In the genomic region with DNA sequence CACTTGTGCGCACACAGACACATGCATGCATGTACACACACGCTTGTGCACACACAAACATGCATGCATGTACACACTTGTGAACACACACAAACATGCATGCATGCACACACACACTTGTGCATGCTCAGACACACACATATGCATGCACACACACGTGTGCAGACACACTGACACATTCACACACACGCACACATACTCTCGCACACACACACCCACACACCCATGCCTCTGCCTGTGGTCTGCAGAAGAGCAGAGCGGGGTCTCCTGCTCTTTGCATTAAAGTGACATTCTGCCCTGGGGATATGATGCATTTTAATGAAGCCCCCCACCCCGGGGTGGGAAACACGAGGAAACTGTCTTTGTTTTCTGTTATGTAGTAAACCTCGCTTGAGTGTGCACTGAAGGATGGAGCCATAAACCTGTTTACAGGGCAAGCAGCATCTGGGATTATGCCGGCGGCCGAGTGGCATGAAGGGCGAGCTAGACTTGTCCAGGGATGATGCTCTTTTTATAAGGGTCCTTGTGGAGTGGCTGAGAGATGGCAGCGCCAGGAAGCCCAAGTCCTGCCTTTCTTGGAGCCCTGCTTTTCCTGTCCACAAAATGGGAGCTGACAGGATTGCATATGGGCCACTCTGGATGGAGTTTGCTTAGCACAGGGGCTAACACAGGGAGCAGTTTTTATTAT, we compare ENCODE assay signal across 14 cellular contexts.
A peak's percentile ranks its signal among the peaks of the same experiment; 100 is the strongest.
DNase-seq lines count a peak whose midpoint lies in the region.
"Had no signal": no experiment of that assay in that cellular context is flagged by ENCODE, and none has a peak within 500 bp of the region (broad histone marks: within the 10 kb centered on the region; RNA-seq: fewer than 3 reads in every experiment).

No MANE protein-coding gene starts in this region.

- DNase-seq in activated CD8-positive, alpha-beta memory T cell treated with anti-CD3 and anti-CD28 coated beads, Interleukin-2, amount 50 U/mL, for 48 hours = peak; percentile 18
- DNase-seq in activated CD8-positive, alpha-beta memory T cell treated with anti-CD3 and anti-CD28 coated beads, Interleukin-2, amount 50 U/mL, for 4 hours = no peak
- DNase-seq in DMS79 treated with DMSO at 0.1 percent for 48 hours (lab: John Stamatoyannopoulos, UW) (peak; percentile 43), islet precursor cell (peak; percentile 26), retina (peak; percentile 7), GOT3 (lab: John Stamatoyannopoulos, UW) (no peak), kidney glomerular epithelial cell (lab: John Stamatoyannopoulos, UW) (no peak)
- no peak for DNase-seq in activated CD4-positive, alpha-beta T cell treated with anti-CD3 and anti-CD28 coated beads for 48 hours
- DNase-seq: activated CD4-positive, alpha-beta T cell treated with anti-CD3 and anti-CD28 coated beads, Interleukin-2, amount 50 U/mL, for 4 hours; activated T-cell treated with anti-CD3 and anti-CD28 coated beads, Interleukin-2, amount 50 U/mL, for 4 hours; NCI-H1105; NCI-H2029; NCI-H345; SIG-M5 had no signal

Comparison
In these comparisons a context has a peak if more than half of its experiments do, and no peak if none do; other contexts are left out.
1. DNase-seq: peak in activated CD8-positive, alpha-beta memory T cell treated with anti-CD3 and anti-CD28 coated beads, Interleukin-2, amount 50 U/mL, for 48 hours (single experiment), DMS79 treated with DMSO at 0.1 percent for 48 hours (single experiment), islet precursor cell (single experiment) and retina (single experiment); none in activated CD8-positive, alpha-beta memory T cell treated with anti-CD3 and anti-CD28 coated beads, Interleukin-2, amount 50 U/mL, for 4 hours (single experiment), GOT3 (single experiment), kidney glomerular epithelial cell (single experiment) and activated CD4-positive, alpha-beta T cell treated with anti-CD3 and anti-CD28 coated beads for 48 hours (single experiment).